ENCODE assay signal across 8 cellular contexts in the genomic region with DNA sequence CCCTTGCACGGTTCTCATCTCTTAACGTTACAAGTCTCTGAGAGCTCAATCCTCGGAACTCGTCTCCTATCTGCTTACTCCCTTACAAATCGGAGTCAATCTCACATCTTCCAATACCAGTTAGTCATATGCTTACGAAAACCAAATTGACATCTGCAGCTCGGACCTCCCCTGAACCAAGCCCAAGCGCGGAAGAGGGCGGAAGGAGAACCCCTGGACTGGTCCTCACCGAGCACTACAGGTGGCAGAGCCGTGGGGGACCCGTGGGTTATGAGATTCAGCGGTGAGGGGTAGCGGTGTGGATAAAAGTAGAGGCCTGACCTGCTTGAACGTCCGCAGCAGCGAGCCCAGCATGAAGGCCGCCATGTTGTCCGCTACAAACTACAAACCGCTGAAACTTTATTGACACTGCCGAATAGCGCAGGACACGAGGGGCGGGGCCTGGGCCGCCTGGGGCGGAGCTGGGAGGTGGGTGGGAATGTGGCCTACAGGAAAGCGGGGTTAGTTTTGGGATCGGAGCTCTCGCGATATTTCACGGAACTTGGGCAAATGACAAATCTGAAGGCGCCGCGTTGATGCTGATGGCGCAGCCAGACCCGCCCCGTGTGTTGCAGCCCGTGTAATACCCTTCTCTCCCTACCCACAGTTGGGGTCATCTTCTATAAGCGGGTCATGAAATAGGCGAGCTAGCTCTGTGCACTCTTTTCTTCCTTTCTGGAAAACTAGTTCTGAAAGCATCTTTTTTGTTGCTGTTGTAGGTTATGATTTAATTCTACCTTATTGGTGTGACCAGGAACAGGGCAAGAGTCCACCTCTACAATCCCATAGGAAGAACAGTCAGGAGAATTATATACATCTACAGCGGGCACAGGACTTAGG. TPM values are rescaled to one million over a fixed set of nuclear protein-coding genes. Genes with fewer than 3 reads are reported as not detected.
DNase-seq lines count a peak whose midpoint lies in the region; ATAC-seq and TF ChIP-seq lines count a peak whose summit lies in the region.

MRPS14 (minus strand) TSS at position 383 of the 879 bp plus-strand sequence; CDS start at position 366, 17 bp downstream.

- peaks cover 44% of the 10 kb centered on the region for H3K79me2 ChIP-seq in SK-N-SH (ENCODE audit: insufficient read depth)

- H4K20me1 ChIP-seq in SK-N-SH (ENCODE audit: insufficient read depth) = no peaks in the 10 kb centered on the region

- TF ChIP-seq RAD21 in SK-N-SH (IDR thresholded peaks at IDR 0.05; ENCODE audit: low read length) = no peak

- peak within 1 kb of the TSS; percentile 76 to 85 for H3K27ac ChIP-seq in SK-N-SH (ENCODE audit: low read depth in 2 of 2, low read length in 1 of 2)
- H3K27ac ChIP-seq in suprapubic skin = peak within 1 kb of the TSS; percentile 87

- no peaks in the 10 kb centered on the region for H3K9me2 ChIP-seq in SK-N-SH

- TF ChIP-seq CTCF in GM06990 (IDR thresholded peaks at IDR 0.05; ENCODE audit: insufficient read depth, low read length, poor library complexity, severe bottlenecking) = no peak
- TF ChIP-seq CTCF in SK-N-SH (IDR thresholded peaks at IDR 0.05) = no peak
- no peak for TF ChIP-seq CTCF in suprapubic skin (IDR thresholded peaks at IDR 0.05)

- H3F3A ChIP-seq in SK-N-SH (replicated peaks; ENCODE audit: insufficient read depth) = peaks cover 15% of the 10 kb centered on the region

- peak within 1 kb of the TSS; percentile 100 for H2AFZ ChIP-seq in SK-N-SH (ENCODE audit: low read depth)

- no peaks in the 10 kb centered on the region for H3K27me3 ChIP-seq in GM06990 (replicated peaks; ENCODE audit: control insufficient read depth, insufficient read depth, low read length)
- H3K27me3 ChIP-seq in SK-N-SH (ENCODE audit: insufficient read depth) = no peaks in the 10 kb centered on the region
- no peaks in the 10 kb centered on the region for H3K27me3 ChIP-seq in suprapubic skin

- H3K36me3 ChIP-seq in GM06990 (ENCODE audit: control insufficient read depth, insufficient read depth, low read length) (peaks cover 2% of the 10 kb centered on the region; the same call in 1 of the 2 replicates), SK-N-SH (replicated peaks in 1 of 2; ENCODE audit: control insufficient read depth in 1 of 2, insufficient read depth in 2 of 2, low read length in 1 of 2) (peaks cover 3 to 8% of the 10 kb centered on the region in 2 experiments), suprapubic skin (peaks cover 1% of the 10 kb centered on the region)

- CTCF ChIA-PET in SK-N-SH (lab: Yijun Ruan, JAX) = interaction anchor here (0.6 to 2.9 kb wide), 7 partner anchors 9 to 760 kb away, joined by 3 to 17 read pairs (median 3); no protein-coding TSS in a partner anchor

- WGBS in SK-N-SH (ENCODE audit: low lambda C conversion rate) = 4% methylated on average over 32 of the region's 42 CpGs
- 3% methylated on average over 41 of the region's 42 CpGs for WGBS in suprapubic skin

- peak; percentile 100 for DNase-seq in GM06990 (ENCODE audit: extremely low read depth, insufficient read length)
- peak; percentile 99 for DNase-seq in NCI-H1048 (lab: John Stamatoyannopoulos, UW)
- DNase-seq in SK-N-SH = peak; percentile 91
- peak; percentile 98 for DNase-seq in activated naive CD4-positive, alpha-beta T cell treated with anti-CD3 and anti-CD28 coated beads, Interleukin-2, amount 50 U/mL, for 16 hours
- DNase-seq in globus pallidus (ENCODE audit: low spot score) = peak; percentile 96
- DNase-seq in nucleus accumbens (lab: John Stamatoyannopoulos, UW) = peak; percentile 47 to 98 (median 94)
- peak; percentile 98 for DNase-seq in suprapubic skin (ENCODE audit: low spot score in 2 of 2)

- POLR2A ChIA-PET in SK-N-SH (lab: Yijun Ruan, JAX) = interaction anchor here (0.8 to 2.8 kb wide), 6 partner anchors 9 to 102 kb away, joined by 3 to 54 read pairs (median 4); partner anchors contain the start of gene CACYBP

- H3K9me3 ChIP-seq in SK-N-SH (no peaks in the 10 kb centered on the region), suprapubic skin (no peaks in the 10 kb centered on the region)

- ATAC-seq in HG02571 (IDR thresholded peaks at IDR 0.05; ENCODE audit: unreplicated experiment) = peak; percentile 83

- peak in 1 of 2 donors; percentile 61 for TF ChIP-seq POLR2A in suprapubic skin (IDR thresholded peaks at IDR 0.05)

- peak within 1 kb of the TSS; percentile 88 for H3K9ac ChIP-seq in SK-N-SH

- H3K4me2 ChIP-seq in SK-N-SH = peak within 1 kb of the TSS; percentile 76

- peaks cover 0 to 9% of the 10 kb centered on the region in 2 experiments; a peak in 2 of 4 replicates for H3K4me1 ChIP-seq in SK-N-SH (ENCODE audit: control insufficient read depth in 1 of 2, insufficient read depth in 2 of 2, low read depth in 1 of 2, low read length in 1 of 2)
- H3K4me1 ChIP-seq in suprapubic skin = peaks cover 14% of the 10 kb centered on the region

- TF ChIP-seq EP300 in SK-N-SH (IDR thresholded peaks at IDR 0.05; ENCODE audit: borderline replicate concordance in 1 of 2, low read depth in 1 of 2, low read length in 1 of 2) (peak in 1 of 2 experiments; percentile 22; a peak in 1 of 4 replicates), suprapubic skin (IDR thresholded peaks at IDR 0.05) (no peak)

- H3K4me3 ChIP-seq in GM06990 (replicated peaks; ENCODE audit: low read depth, low read length) (peak within 1 kb of the TSS; percentile 82), SK-N-SH (ENCODE audit: low read depth in 2 of 2, low read length in 1 of 2) (peak within 1 kb of the TSS; percentile 85 to 94), suprapubic skin (peak within 1 kb of the TSS; percentile 88)

TF ChIP-seq in SK-N-SH, 30 proteins besides CTCF, POLR2A, EP300 and RAD21 (continues in another document):
- TF ChIP-seq YY1 (IDR thresholded peaks at IDR 0.05; ENCODE audit: low read depth) = peak; percentile 98
- peak; percentile 97 for TF ChIP-seq TAF1 (IDR thresholded peaks at IDR 0.05; ENCODE audit: borderline replicate concordance, low read depth, low read length)
- TF ChIP-seq, protein P1, sequence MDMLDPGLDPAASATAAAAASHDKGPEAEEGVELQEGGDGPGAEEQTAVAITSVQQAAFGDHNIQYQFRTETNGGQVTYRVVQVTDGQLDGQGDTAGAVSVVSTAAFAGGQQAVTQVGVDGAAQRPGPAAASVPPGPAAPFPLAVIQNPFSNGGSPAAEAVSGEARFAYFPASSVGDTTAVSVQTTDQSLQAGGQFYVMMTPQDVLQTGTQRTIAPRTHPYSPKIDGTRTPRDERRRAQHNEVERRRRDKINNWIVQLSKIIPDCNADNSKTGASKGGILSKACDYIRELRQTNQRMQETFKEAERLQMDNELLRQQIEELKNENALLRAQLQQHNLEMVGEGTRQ (IDR thresholded peaks at IDR 0.05; ENCODE audit: borderline replicate concordance, low read depth, low read length) = no peak
- no peak for TF ChIP-seq EZH2phosphoT487 (IDR thresholded peaks at IDR 0.05; ENCODE audit: borderline replicate concordance, low read depth)
- peak; percentile 29; the same call in 1 of the 2 replicates for TF ChIP-seq RCOR1 (IDR thresholded peaks at IDR 0.05; ENCODE audit: low read length)
- peak; percentile 92 for TF ChIP-seq MXI1 (IDR thresholded peaks at IDR 0.05; ENCODE audit: low read depth, low read length)
- TF ChIP-seq USF1 (IDR thresholded peaks at IDR 0.05; ENCODE audit: borderline replicate concordance, low read depth) = no peak; the same call in 1 of the 2 replicates
- peak; percentile 56; the same call in 1 of the 2 replicates for TF ChIP-seq TCF12 (IDR thresholded peaks at IDR 0.05)
- TF ChIP-seq, protein P2, sequence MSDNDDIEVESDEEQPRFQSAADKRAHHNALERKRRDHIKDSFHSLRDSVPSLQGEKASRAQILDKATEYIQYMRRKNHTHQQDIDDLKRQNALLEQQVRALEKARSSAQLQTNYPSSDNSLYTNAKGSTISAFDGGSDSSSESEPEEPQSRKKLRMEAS (IDR thresholded peaks at IDR 0.05; ENCODE audit: low read depth) = peak; percentile 81; the same call in 1 of the 2 replicates
- TF ChIP-seq, protein P3, sequence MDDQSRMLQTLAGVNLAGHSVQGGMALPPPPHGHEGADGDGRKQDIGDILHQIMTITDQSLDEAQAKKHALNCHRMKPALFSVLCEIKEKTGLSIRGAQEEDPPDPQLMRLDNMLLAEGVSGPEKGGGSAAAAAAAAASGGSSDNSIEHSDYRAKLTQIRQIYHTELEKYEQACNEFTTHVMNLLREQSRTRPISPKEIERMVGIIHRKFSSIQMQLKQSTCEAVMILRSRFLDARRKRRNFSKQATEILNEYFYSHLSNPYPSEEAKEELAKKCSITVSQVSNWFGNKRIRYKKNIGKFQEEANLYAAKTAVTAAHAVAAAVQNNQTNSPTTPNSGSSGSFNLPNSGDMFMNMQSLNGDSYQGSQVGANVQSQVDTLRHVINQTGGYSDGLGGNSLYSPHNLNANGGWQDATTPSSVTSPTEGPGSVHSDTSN (IDR thresholded peaks at IDR 0.05) = 0 out of 2 replicates have a peak, but pooled peaks have one; percentile 35
- TF ChIP-seq, protein P4, sequence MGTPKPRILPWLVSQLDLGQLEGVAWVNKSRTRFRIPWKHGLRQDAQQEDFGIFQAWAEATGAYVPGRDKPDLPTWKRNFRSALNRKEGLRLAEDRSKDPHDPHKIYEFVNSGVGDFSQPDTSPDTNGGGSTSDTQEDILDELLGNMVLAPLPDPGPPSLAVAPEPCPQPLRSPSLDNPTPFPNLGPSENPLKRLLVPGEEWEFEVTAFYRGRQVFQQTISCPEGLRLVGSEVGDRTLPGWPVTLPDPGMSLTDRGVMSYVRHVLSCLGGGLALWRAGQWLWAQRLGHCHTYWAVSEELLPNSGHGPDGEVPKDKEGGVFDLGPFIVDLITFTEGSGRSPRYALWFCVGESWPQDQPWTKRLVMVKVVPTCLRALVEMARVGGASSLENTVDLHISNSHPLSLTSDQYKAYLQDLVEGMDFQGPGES (IDR thresholded peaks at IDR 0.05; ENCODE audit: low read depth, low read length) = peak; percentile 26; the same call in 1 of the 2 replicates
- TF ChIP-seq NRF1 (IDR thresholded peaks at IDR 0.05; ENCODE audit: low read depth, low read length) = no peak

RNA-seq across cellular contexts. Expression of gene MRPS14, which starts in this region (rescaled TPM):
- polyA plus RNA-seq in SK-N-SH (2012; rRNA removed) = 18.2 and 18.7 TPM in 2 replicates
- 18.7 and 21.2 TPM in 2 replicates for polyA plus RNA-seq in SK-N-SH (2012; cell fraction: cytosol; rRNA removed)
- 19.9 and 26.6 TPM in 2 replicates for polyA plus RNA-seq in SK-N-SH (2012; cell fraction: nucleus; rRNA removed)
- 10 to 100 TPM; 12.7 to 22.9 (median 17.9) TPM for total RNA-seq in suprapubic skin

Comparison
In these comparisons a context has a peak if more than half of its experiments do, and no peak if none do; other contexts are left out.
1. Peak in every context shown above with its lines: DNase-seq, ATAC-seq, H3K4me3 ChIP-seq and H3K27ac ChIP-seq.